Comparison of ENCODE assay signal across 1 cellular context in the genomic region with DNA sequence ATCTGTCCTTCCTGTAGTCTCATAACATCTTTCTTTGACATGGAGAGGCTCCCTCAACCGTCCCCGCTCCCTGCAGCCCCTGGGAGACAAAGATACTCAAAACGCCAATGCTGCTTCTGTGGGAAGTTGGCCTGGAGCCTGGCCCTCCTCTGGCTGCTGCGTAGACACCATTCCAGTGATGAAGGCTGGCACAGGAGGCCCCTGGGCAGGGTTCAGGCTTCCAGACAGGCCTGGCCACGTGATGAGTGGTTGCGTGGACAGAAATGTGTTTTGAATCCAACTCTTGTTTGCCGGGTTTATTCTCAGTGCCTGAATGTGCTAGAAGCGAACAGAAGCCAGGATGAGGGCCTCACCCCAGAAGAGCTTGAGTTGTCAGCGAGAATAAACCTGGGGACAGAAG.
TF ChIP-seq lines count a peak whose summit lies in the region.

No MANE protein-coding gene starts in this region.

TF ChIP-seq in K562, 482 proteins besides CTCF, POLR2A, EP300 and RAD21:
- TF ChIP-seq TOE1 (IDR thresholded peaks at IDR 0.05; ENCODE audit: borderline replicate concordance) = no peak
- TF ChIP-seq TOE1 (CRISPR knock-in tag; IDR thresholded peaks at IDR 0.05; ENCODE audit: borderline replicate concordance, low read depth) = no peak
- no peak for TF ChIP-seq BDP1 (IDR thresholded peaks at IDR 0.05; ENCODE audit: insufficient read depth, insufficient read length)
- TF ChIP-seq SMC3 (conservative IDR thresholded peaks at IDR 0.05; ENCODE audit: insufficient read depth, low read depth, low read length) = no peak
- TF ChIP-seq ZBTB17 (CRISPR knock-in tag; IDR thresholded peaks at IDR 0.05) = no peak
- TF ChIP-seq PCBP1 (IDR thresholded peaks at IDR 0.05; ENCODE audit: low read depth, low read length, poor library complexity, severe bottlenecking) = no peak
TF ChIP-seq in K562: peak in this region for 0.
